Comparison of ENCODE assay signal across 24 cellular contexts in the genomic region with DNA sequence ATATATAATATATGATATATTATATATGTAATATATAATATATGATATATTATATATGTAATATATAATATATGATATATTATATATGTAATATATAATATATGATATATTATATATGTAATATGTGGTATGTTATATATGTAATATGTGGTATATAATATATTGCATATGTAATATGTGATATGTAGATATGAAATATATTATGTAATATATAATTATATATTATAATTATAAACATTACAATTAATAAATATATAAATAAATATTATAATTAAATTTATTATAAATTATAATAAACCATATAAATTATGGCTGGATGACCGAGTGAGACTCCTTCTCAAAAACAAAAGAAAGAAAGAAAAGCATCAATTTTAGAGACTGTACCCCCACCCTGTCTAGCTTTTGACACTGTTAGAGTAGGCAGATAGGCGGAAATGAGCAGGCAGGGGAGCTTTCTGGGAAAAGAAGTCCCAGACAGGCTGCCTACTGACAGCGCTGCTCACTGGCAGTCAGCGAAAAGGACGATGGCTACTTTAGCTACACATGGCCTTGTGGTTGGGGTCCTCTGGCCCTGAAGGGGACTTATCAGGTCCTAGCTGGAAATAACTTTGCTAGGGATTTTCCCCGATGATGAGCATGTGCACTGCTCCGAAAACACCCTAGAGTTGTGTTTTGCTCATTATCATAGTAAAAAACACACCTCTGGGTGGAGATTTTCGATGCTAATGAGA. TPM values are rescaled to one million over a fixed set of nuclear protein-coding genes. Genes with fewer than 3 reads are reported as not detected.
A peak's percentile ranks its signal among the peaks of the same experiment; 100 is the strongest.
DNase-seq lines count a peak whose midpoint lies in the region; ATAC-seq, FAIRE-seq and TF ChIP-seq lines count a peak whose summit lies in the region.
"Had no signal": no experiment of that assay in that cellular context is flagged by ENCODE, and none has a peak within 500 bp of the region (broad histone marks: within the 10 kb centered on the region; RNA-seq: fewer than 3 reads in every experiment).

No MANE protein-coding gene starts in this region.

- intact Hi-C loops in pancreas (cut with DNase I) = no loop called here
- intact Hi-C loops in activated T-helper 2 cell treated with anti-CD3 and anti-CD28 coated beads, Interferon-gamma antibody, Interleukin-2, Interleukin-4, amounts not matched to agents 10 μg/mL and 5 μg/mL and 100 μg/mL, durations not matched to agents 14 hours and 24 hours and 36 hours (cut with micrococcal nuclease) = no loop called here

- ATAC-seq in pancreas = peak in 1 of 4 donors; percentile 20
- ATAC-seq: HCT116, SK-N-SH treated with all-trans-retinoic acid at 6 μM for 48 hours had no signal

- no peak for TF ChIP-seq EP300 in SK-N-SH (IDR thresholded peaks at IDR 0.05; ENCODE audit: borderline replicate concordance in 1 of 2, low read depth in 1 of 2, low read length in 1 of 2)

- H3K9me2 ChIP-seq in SK-N-SH = no peaks in the 10 kb centered on the region

- H3K36me3 ChIP-seq in OCI-LY3 (replicated peaks; ENCODE audit: low read depth, low read length) (no peaks in the 10 kb centered on the region), pancreas (peaks cover 0 to 3% (median 0%) of the 10 kb centered on the region in 3 donors), SK-N-SH (replicated peaks in 1 of 2; ENCODE audit: control insufficient read depth in 1 of 2, insufficient read depth in 2 of 2, low read length in 1 of 2) (no peaks in the 10 kb centered on the region)
- H3K36me3 ChIP-seq: MG63 had no signal

- H3K27me3 ChIP-seq in OCI-LY3 (ENCODE audit: low read depth, low read length) = peaks cover 7% of the 10 kb centered on the region; the same call in 1 of the 2 replicates
- no peaks in the 10 kb centered on the region for H3K27me3 ChIP-seq in pancreas
- peaks cover 12% of the 10 kb centered on the region for H3K27me3 ChIP-seq in SK-N-SH (ENCODE audit: insufficient read depth)
- H3K27me3 ChIP-seq: MG63 had no signal

- H3K79me2 ChIP-seq in OCI-LY3 (ENCODE audit: low read length) (no peaks in the 10 kb centered on the region), SK-N-SH (ENCODE audit: insufficient read depth) (no peaks in the 10 kb centered on the region)

- no peak for TF ChIP-seq CTCF in OCI-LY3 (IDR thresholded peaks at IDR 0.05; ENCODE audit: low read depth, low read length)
- no peak for TF ChIP-seq CTCF in pancreas (IDR thresholded peaks at IDR 0.05)
- TF ChIP-seq CTCF in SK-N-SH (IDR thresholded peaks at IDR 0.05) = no peak

- H3K4me1 Mint-ChIP-seq in activated T-helper 2 cell treated with anti-CD3 and anti-CD28 coated beads, Interferon-gamma antibody, Interleukin-2, Interleukin-4, amounts not matched to agents 10 μg/mL and 5 μg/mL and 100 μg/mL, durations not matched to agents 14 hours and 24 hours and 36 hours (ENCODE audit: low read depth) = peaks cover 6% of the 10 kb centered on the region

- POLR2A ChIA-PET in SK-N-SH (lab: Yijun Ruan, JAX) = no interaction called here

- no peak overlapping the region for H2AFZ ChIP-seq in OCI-LY3 (ENCODE audit: low read depth, low read length)
- H2AFZ ChIP-seq in SK-N-SH (ENCODE audit: low read depth) = no peak overlapping the region

- CTCF ChIA-PET in SK-N-SH (lab: Yijun Ruan, JAX) = no interaction called here

- WGBS in pancreas, 2 donors = 75 to 85% methylated on average over 8 of the region's 8 CpGs
- 54% methylated on average over 8 of the region's 8 CpGs for WGBS in SK-N-SH (ENCODE audit: low lambda C conversion rate)

- no peak overlapping the region for H3K4me3 ChIP-seq in OCI-LY3 (ENCODE audit: low read length)
- no peak overlapping the region for H3K4me3 ChIP-seq in pancreas
- H3K4me3 ChIP-seq in SK-N-SH (ENCODE audit: low read depth in 2 of 2, low read length in 1 of 2) = no peak overlapping the region
- H3K4me3 ChIP-seq: MG63 had no signal

- no peak overlapping the region for H3K9ac ChIP-seq in OCI-LY3 (ENCODE audit: low read length)
- no peak overlapping the region for H3K9ac ChIP-seq in SK-N-SH

- H3K9me3 ChIP-seq in OCI-LY3 (ENCODE audit: insufficient read depth, low read length) = no peaks in the 10 kb centered on the region
- H3K9me3 ChIP-seq in pancreas = no peaks in the 10 kb centered on the region
- H3K9me3 ChIP-seq in SK-N-SH = no peaks in the 10 kb centered on the region
- H3K9me3 ChIP-seq: MG63 had no signal

- H3K4me3 Mint-ChIP-seq in activated T-helper 2 cell treated with anti-CD3 and anti-CD28 coated beads, Interferon-gamma antibody, Interleukin-2, Interleukin-4, amounts not matched to agents 10 μg/mL and 5 μg/mL and 100 μg/mL, durations not matched to agents 14 hours and 24 hours and 36 hours (ENCODE audit: low read depth) = no peak overlapping the region
- H3K4me3 Mint-ChIP-seq: CD8-positive, alpha-beta memory T cell; IgD-negative memory B cell had no signal

- H3K27ac Mint-ChIP-seq in activated T-helper 2 cell treated with anti-CD3 and anti-CD28 coated beads, Interferon-gamma antibody, Interleukin-2, Interleukin-4, amounts not matched to agents 10 μg/mL and 5 μg/mL and 100 μg/mL, durations not matched to agents 14 hours and 24 hours and 36 hours = no peak overlapping the region
- H3K27ac Mint-ChIP-seq: CD8-positive, alpha-beta memory T cell; IgD-negative memory B cell had no signal

- no peaks in the 10 kb centered on the region for H3K36me3 Mint-ChIP-seq in activated T-helper 2 cell treated with anti-CD3 and anti-CD28 coated beads, Interferon-gamma antibody, Interleukin-2, Interleukin-4, amounts not matched to agents 10 μg/mL and 5 μg/mL and 100 μg/mL, durations not matched to agents 14 hours and 24 hours and 36 hours (ENCODE audit: low read depth)
- H3K36me3 Mint-ChIP-seq: CD8-positive, alpha-beta memory T cell had no signal

- no peaks in the 10 kb centered on the region for H3F3A ChIP-seq in SK-N-SH (replicated peaks; ENCODE audit: insufficient read depth)

- H3K9me3 Mint-ChIP-seq in activated T-helper 2 cell treated with anti-CD3 and anti-CD28 coated beads, Interferon-gamma antibody, Interleukin-2, Interleukin-4, amounts not matched to agents 10 μg/mL and 5 μg/mL and 100 μg/mL, durations not matched to agents 14 hours and 24 hours and 36 hours = no peaks in the 10 kb centered on the region
- H3K9me3 Mint-ChIP-seq: CD8-positive, alpha-beta memory T cell had no signal

- H3K4me1 ChIP-seq in OCI-LY3 (ENCODE audit: low read length) (peaks cover 8% of the 10 kb centered on the region), pancreas (no peaks in the 10 kb centered on the region), SK-N-SH (ENCODE audit: control insufficient read depth in 1 of 2, insufficient read depth in 2 of 2, low read depth in 1 of 2, low read length in 1 of 2) (no peaks in the 10 kb centered on the region)

- peaks cover 2% of the 10 kb centered on the region for H3K27me3 Mint-ChIP-seq in activated T-helper 2 cell treated with anti-CD3 and anti-CD28 coated beads, Interferon-gamma antibody, Interleukin-2, Interleukin-4, amounts not matched to agents 10 μg/mL and 5 μg/mL and 100 μg/mL, durations not matched to agents 14 hours and 24 hours and 36 hours (ENCODE audit: low read depth)
- H3K27me3 Mint-ChIP-seq: CD8-positive, alpha-beta memory T cell had no signal

- H3K27ac ChIP-seq in OCI-LY3 (ENCODE audit: low read length) = no peak overlapping the region
- no peak overlapping the region for H3K27ac ChIP-seq in pancreas
- H3K27ac ChIP-seq in SK-N-SH (ENCODE audit: low read depth in 2 of 2, low read length in 1 of 2) = no peak overlapping the region

- DNase-seq in pancreas = no peak
- DNase-seq in SK-N-SH = no peak
- no peak for DNase-seq in activated CD4-positive, alpha-beta T cell treated with anti-CD3 and anti-CD28 coated beads, Interleukin-2, amount 50 U/mL, for 48 hours
- DNase-seq in activated T-helper 2 cell treated with anti-CD3 and anti-CD28 coated beads, Interferon-gamma antibody, Interleukin-2, Interleukin-4, amounts not matched to agents 10 μg/mL and 5 μg/mL and 100 μg/mL, durations not matched to agents 14 hours and 24 hours and 36 hours (ENCODE audit: low spot score) = no peak
- DNase-seq: C1 segment of cervical spinal cord; CD8-positive, alpha-beta memory T cell; DMS53; EL; GOT3; Kasumi-1; MG63; NCI-H1048; NCI-H1436 treated with DMSO at 0.1 percent for 48 hours; NCI-H2081; NCI-H510A; NCI-H748 treated with DMSO at 0.1 percent for 48 hours; SHP77 treated with DMSO at 0.1 percent for 48 hours had no signal

- H4K20me1 ChIP-seq in OCI-LY3 (ENCODE audit: insufficient read depth, low read length) = no peaks in the 10 kb centered on the region
- H4K20me1 ChIP-seq in SK-N-SH (ENCODE audit: insufficient read depth) = no peaks in the 10 kb centered on the region

- H3K4me2 ChIP-seq in OCI-LY3 (ENCODE audit: low read length) (peak overlapping the region; percentile 20; the same call in 1 of the 2 replicates), SK-N-SH (no peak overlapping the region)

- no peak for TF ChIP-seq RAD21 in SK-N-SH (IDR thresholded peaks at IDR 0.05; ENCODE audit: low read length)

- FAIRE-seq in colon (lab: Jason Lieb, UNC) = peak; percentile 98
- peak; percentile 99 for FAIRE-seq in pancreas (lab: Jason Lieb, UNC)
- FAIRE-seq: HTR-8/SVneo had no signal

RNA-seq across cellular contexts. Expression of a gene that starts 19.7 kb away (rescaled TPM):
- 1,000 to 10,000 TPM in 2 of 6 donors, 100 to 1,000 TPM in 3, 10 to 100 TPM in 1; 67.7 to 3,753 (median 558) TPM for total RNA-seq in pancreas
- 1,000 to 10,000 TPM in 1 of 2 donors, 100 to 1,000 TPM in 1; 447 to 1,383 TPM for polyA plus RNA-seq in pancreas
- 0.67 and 0.71 TPM in 2 replicates for polyA plus RNA-seq in SK-N-SH (2012; rRNA removed)
- polyA plus RNA-seq in SK-N-SH (2012; cell fraction: cytosol; rRNA removed) = 0.17 and 0.42 TPM in 2 replicates
- polyA plus RNA-seq in SK-N-SH (2012; cell fraction: nucleus; rRNA removed) = 0.99 and 1.9 TPM in 2 replicates
- 4.4 and 6.3 TPM in 2 replicates for total RNA-seq in activated T-helper 2 cell treated with anti-CD3 and anti-CD28 coated beads, Interferon-gamma antibody, Interleukin-2, Interleukin-4, amounts not matched to agents 10 μg/mL and 5 μg/mL and 100 μg/mL, durations not matched to agents 14 hours and 24 hours and 36 hours
- polyA plus RNA-seq: CD8-positive, alpha-beta memory T cell; IgD-negative memory B cell had no signal

RNA-seq across cellular contexts. Expression of a gene that starts 30.8 kb away (rescaled TPM):
- total RNA-seq in pancreas = 1 to 10 TPM in 2 of 6 donors, under 1 TPM in 3, not detected in 1; 0.67 to 5.9 (median 0.98) TPM
- polyA plus RNA-seq in pancreas = 1 to 10 TPM; 1.9 to 5.6 TPM
- polyA plus RNA-seq in SK-N-SH (2012; rRNA removed) = not detected in 2 replicates
- not detected in 2 replicates for polyA plus RNA-seq in SK-N-SH (2012; cell fraction: cytosol; rRNA removed)
- polyA plus RNA-seq in SK-N-SH (2012; cell fraction: nucleus; rRNA removed) = not detected in 2 replicates
- total RNA-seq in activated T-helper 2 cell treated with anti-CD3 and anti-CD28 coated beads, Interferon-gamma antibody, Interleukin-2, Interleukin-4, amounts not matched to agents 10 μg/mL and 5 μg/mL and 100 μg/mL, durations not matched to agents 14 hours and 24 hours and 36 hours = 99.5 and 102 TPM in 2 replicates
- total RNA-seq: RPMI7951 had no signal

RNA-seq across cellular contexts. Expression of a gene that starts 36.6 kb away (rescaled TPM):
- total RNA-seq in pancreas = 10 to 100 TPM; 46.1 to 62.6 (median 52.0) TPM
- polyA plus RNA-seq in pancreas (100 to 1,000 TPM; 108 to 154 TPM), SK-N-SH (2012; rRNA removed) (51.4 and 54.2 TPM in 2 replicates)
- polyA plus RNA-seq in SK-N-SH (2012; cell fraction: cytosol; rRNA removed) = 23.5 and 33.8 TPM in 2 replicates
- polyA plus RNA-seq in SK-N-SH (2012; cell fraction: nucleus; rRNA removed) = 143 and 206 TPM in 2 replicates
- total RNA-seq in activated T-helper 2 cell treated with anti-CD3 and anti-CD28 coated beads, Interferon-gamma antibody, Interleukin-2, Interleukin-4, amounts not matched to agents 10 μg/mL and 5 μg/mL and 100 μg/mL, durations not matched to agents 14 hours and 24 hours and 36 hours = 90.4 and 95.4 TPM in 2 replicates

RNA-seq across cellular contexts. Expression of a gene that starts 38.7 kb away (rescaled TPM):
- total RNA-seq in pancreas = 10 to 100 TPM; 16.4 to 36.8 (median 21.9) TPM
- polyA plus RNA-seq in pancreas = 100 to 1,000 TPM in 1 of 2 donors, 10 to 100 TPM in 1; 92.1 to 102 TPM
- polyA plus RNA-seq in SK-N-SH (2012; rRNA removed) = 35.4 and 42.9 TPM in 2 replicates
- 24.5 and 27.4 TPM in 2 replicates for polyA plus RNA-seq in SK-N-SH (2012; cell fraction: cytosol; rRNA removed)
- polyA plus RNA-seq in SK-N-SH (2012; cell fraction: nucleus; rRNA removed) = 129 and 150 TPM in 2 replicates
- total RNA-seq in activated T-helper 2 cell treated with anti-CD3 and anti-CD28 coated beads, Interferon-gamma antibody, Interleukin-2, Interleukin-4, amounts not matched to agents 10 μg/mL and 5 μg/mL and 100 μg/mL, durations not matched to agents 14 hours and 24 hours and 36 hours = 55.2 and 64.7 TPM in 2 replicates

Comparison
In these comparisons a context has a peak if more than half of its experiments do, and no peak if none do; other contexts are left out.
1. RNA of a gene that starts 30.8 kb away (total RNA-seq): 99.5 to 102 TPM in activated T-helper 2 cell treated with anti-CD3 and anti-CD28 coated beads, Interferon-gamma antibody, Interleukin-2, Interleukin-4, amounts not matched to agents 10 μg/mL and 5 μg/mL and 100 μg/mL, durations not matched to agents 14 hours and 24 hours and 36 hours; 0.67 to 5.9 TPM in pancreas; every median in the first group is over 10 times any median in the second.